ENCODE assay signal across 1 cellular context in the genomic region with DNA sequence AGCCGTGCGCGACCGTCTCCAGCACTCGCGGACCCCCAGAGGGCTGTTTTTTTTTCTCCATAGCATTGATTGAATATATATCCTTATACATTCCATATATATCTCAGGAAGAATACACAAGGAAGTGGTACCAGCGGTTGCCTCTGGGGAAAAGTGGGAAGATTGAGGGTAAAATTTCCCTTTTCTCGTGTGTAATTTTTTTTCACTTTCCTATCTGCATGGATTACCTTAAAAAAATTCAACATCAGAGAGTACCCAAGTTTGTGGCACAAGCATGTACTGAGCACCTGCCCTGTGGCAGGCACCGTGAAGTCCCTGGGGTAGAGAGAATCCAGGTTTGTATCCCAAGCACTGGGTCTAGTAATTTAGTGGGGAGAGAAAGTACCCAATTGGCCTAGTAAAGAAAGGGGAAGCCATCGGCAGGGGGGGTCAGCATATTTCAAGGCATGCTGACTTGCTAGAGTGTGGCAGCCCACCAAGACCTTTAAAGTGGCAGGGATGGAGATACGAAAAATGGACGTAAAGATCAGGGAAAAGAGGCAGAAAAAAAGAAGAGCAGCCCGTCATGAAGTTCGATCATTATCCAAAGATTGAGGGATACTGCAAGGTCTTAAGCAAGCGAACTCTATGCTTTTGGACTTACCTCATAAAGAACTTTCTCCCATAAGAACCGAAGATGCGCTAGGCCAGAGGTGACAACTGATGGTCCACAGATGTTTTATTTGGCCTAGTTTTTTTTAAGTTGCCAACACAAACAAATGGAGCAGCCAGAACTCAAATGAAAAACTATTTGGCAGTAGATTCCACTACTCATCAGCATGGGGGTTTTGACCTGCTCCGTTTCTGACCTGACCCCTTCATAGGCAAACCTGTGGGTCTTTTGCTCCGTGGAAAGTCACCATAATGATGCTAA.
TF ChIP-seq lines count a peak whose summit lies in the region.

No MANE protein-coding gene starts in this region.

TF ChIP-seq in K562, 482 proteins besides CTCF, POLR2A, EP300 and RAD21 (continued from another document):
- no peak for TF ChIP-seq ZNF766 (CRISPR knock-in tag; conservative IDR thresholded peaks at IDR 0.05)
TF ChIP-seq in K562: peak in this region for 33.
